Comparison of ENCODE assay signal across 18 cellular contexts in the genomic region with DNA sequence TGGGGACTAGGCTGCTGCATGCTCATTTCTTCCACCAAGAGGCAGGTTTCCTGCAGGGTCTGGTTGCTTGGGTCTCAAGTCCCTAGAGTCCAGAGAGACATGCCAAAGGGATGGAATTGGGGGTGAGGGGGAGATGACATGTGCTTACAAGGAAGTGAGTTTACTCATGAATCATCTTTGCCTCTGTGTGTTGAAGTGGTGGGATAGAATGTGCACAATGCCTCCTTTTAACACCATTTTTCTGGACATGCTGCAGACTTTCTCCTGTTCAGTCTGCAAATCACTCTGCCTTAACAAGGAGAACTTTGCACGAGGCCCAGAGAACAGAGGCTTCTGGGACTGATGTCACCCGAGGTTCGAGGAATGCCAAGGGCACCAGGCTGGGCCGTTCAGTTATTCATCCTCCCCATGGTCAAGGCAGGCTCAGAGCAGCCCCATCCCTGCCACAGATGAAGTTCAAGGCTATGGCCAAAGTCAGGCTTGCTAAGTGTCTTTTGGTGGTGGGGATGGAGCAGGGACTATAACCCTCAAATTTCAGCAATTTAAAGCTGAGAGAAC. TPM values are rescaled to one million over a fixed set of nuclear protein-coding genes. Genes with fewer than 3 reads are reported as not detected.
DNase-seq lines count a peak whose midpoint lies in the region; ATAC-seq, FAIRE-seq and TF ChIP-seq lines count a peak whose summit lies in the region.
"Had no signal": no experiment of that assay in that cellular context is flagged by ENCODE, and none has a peak within 500 bp of the region (broad histone marks: within the 10 kb centered on the region; RNA-seq: fewer than 3 reads in every experiment).

No MANE protein-coding gene starts in this region.

- H3K56ac ChIP-seq in H1 (replicated peaks; ENCODE audit: insufficient read length, low read depth, low read length), result no peak overlapping the region

- TF ChIP-seq CTCF in PC-3 (conservative IDR thresholded peaks at IDR 0.05; ENCODE audit: low read depth, low read length) (no peak), H1 (IDR thresholded peaks at IDR 0.05; ENCODE audit: control extremely low read depth in 1 of 3, insufficient read depth in 1 of 3, low read depth in 1 of 3, low read length in 3 of 3) (no peak)

- H3K9ac ChIP-seq in PC-3 (ENCODE audit: low read length) (peak overlapping the region; percentile 36; the same call in 1 of the 2 replicates), H1 (replicated peaks in 1 of 4; ENCODE audit: extremely low read depth in 1 of 4, low read depth in 3 of 4, low read length in 3 of 4) (no peak overlapping the region), trophoblast cell (ENCODE audit: low read length) (no peak overlapping the region)

- CTCF ChIA-PET in PC-3 (lab: Charles Lee) (no interaction called here), H1 (lab: Charles Lee; ENCODE audit: partially characterized antibody) (interaction anchor here (0.6 to 1.7 kb wide), 7 partner anchors 9 to 177 kb away, joined by 3 to 5 read pairs (median 4); partner anchors contain the start of gene DUSP5)

- H3K27me3 Mint-ChIP-seq in activated T-helper 2 cell treated with anti-CD3 and anti-CD28 coated beads, Interferon-gamma antibody, Interleukin-2, Interleukin-4, amounts not matched to agents 10 μg/mL and 5 μg/mL and 100 μg/mL, durations not matched to agents 14 hours and 24 hours and 36 hours (ENCODE audit: low read depth), result no peaks in the 10 kb centered on the region

- POLR2A ChIA-PET in PC-3 (lab: Charles Lee; ENCODE audit: unreplicated experiment) (interaction anchor here (0.6 kb wide), 1 partner anchor 77 kb away, joined by 3 read pairs; no protein-coding TSS in a partner anchor), H1 (lab: Charles Lee; ENCODE audit: partially characterized antibody) (interaction anchor here (1.3 to 8.9 kb wide), 3 partner anchors 10 to 76 kb away, joined by 3 to 56 read pairs (median 3); partner anchors contain the start of gene DUSP5)

- intact Hi-C loops in PC-3 (cut with micrococcal nuclease), result no loop called here
- intact Hi-C loops in activated T-helper 2 cell treated with anti-CD3 and anti-CD28 coated beads, Interferon-gamma antibody, Interleukin-2, Interleukin-4, amounts not matched to agents 10 μg/mL and 5 μg/mL and 100 μg/mL, durations not matched to agents 14 hours and 24 hours and 36 hours (cut with micrococcal nuclease), result no loop called here

- 86% methylated on average over 4 of the region's 4 CpGs; no CpG with 5 or more reads in 1 of the 2 experiments for WGBS in H1 (ENCODE audit: extremely low coverage in 1 of 2, insufficient coverage in 1 of 2, insufficient read length in 1 of 2, insufficient replicate concordance in 2 of 2, low coverage in 1 of 2, low lambda C conversion rate in 2 of 2, missing lambda C conversion rate in 1 of 2), 2 experiments
- WGBS in trophoblast cell (ENCODE audit: extremely low coverage, insufficient coverage, insufficient read length), result no CpG with 5 or more reads among the region's 4 CpGs

- H3K4me2 ChIP-seq in PC-3 (ENCODE audit: low read length) (peak overlapping the region; percentile 66), H1 (ENCODE audit: insufficient read depth in 1 of 2, low read depth in 2 of 2, low read length in 2 of 2) (peak overlapping the region; percentile 50 to 55; a peak in 2 of 4 replicates), trophoblast cell (ENCODE audit: low read length) (no peak overlapping the region)

- peak overlapping the region; percentile 25 for H2BK120ac ChIP-seq in H1 (replicated peaks; ENCODE audit: low read depth, low read length)
- H2BK120ac ChIP-seq in trophoblast cell (ENCODE audit: insufficient read depth, low read length, poor library complexity), result no peak overlapping the region

- no peak for TF ChIP-seq EP300 in H1 (IDR thresholded peaks at IDR 0.05; ENCODE audit: borderline replicate concordance in 1 of 2, low read depth in 2 of 2, low read length in 2 of 2)

- peak; percentile 48 for ATAC-seq in PC-3
- ATAC-seq: left lobe of liver; naive thymus-derived CD4-positive, alpha-beta T cell had no signal

- H3K4me1 ChIP-seq in PC-3 (ENCODE audit: insufficient read depth, low read length) (peaks cover 39% of the 10 kb centered on the region), H1 (replicated peaks in 1 of 4; ENCODE audit: control insufficient read depth in 3 of 4, insufficient read depth in 4 of 4, low read length in 3 of 4) (peaks cover 9 to 15% (median 11%) of the 10 kb centered on the region in 4 experiments), trophoblast cell (ENCODE audit: control insufficient read depth in 1 of 2, insufficient read depth in 2 of 2, low read length in 2 of 2) (peaks cover 12 to 15% of the 10 kb centered on the region in 2 experiments)

- no peak overlapping the region for H4K5ac ChIP-seq in H1 (ENCODE audit: insufficient read length, low read depth, low read length)

- H3K23ac ChIP-seq in H1 (ENCODE audit: insufficient read length) (no peak overlapping the region), trophoblast cell (ENCODE audit: low read length) (no peak overlapping the region)

- H2AFZ ChIP-seq in PC-3 (ENCODE audit: low read length) (no peak overlapping the region), H1 (ENCODE audit: low read length) (no peak overlapping the region), trophoblast cell (ENCODE audit: insufficient read depth, low read length, poor library complexity) (no peak overlapping the region)

- no peak overlapping the region for H3K14ac ChIP-seq in H1 (ENCODE audit: insufficient read length)
- H3K14ac ChIP-seq in trophoblast cell (ENCODE audit: low read length), result peak overlapping the region; percentile 18

- peak overlapping the region; percentile 12 for H4K91ac ChIP-seq in H1 (replicated peaks; ENCODE audit: insufficient read length, low read length)
- peak overlapping the region; percentile 22 for H4K91ac ChIP-seq in trophoblast cell (ENCODE audit: low read depth, low read length)

- H4K8ac ChIP-seq in H1 (ENCODE audit: extremely low read depth, insufficient read depth, low read length), result no peak overlapping the region
- no peak overlapping the region for H4K8ac ChIP-seq in trophoblast cell (ENCODE audit: low read depth, low read length)

- H3K4me3 ChIP-seq in PC-3 (ENCODE audit: low read length) (no peak overlapping the region), H1 (ENCODE audit: extremely low read depth in 1 of 4, insufficient read depth in 2 of 4, low read depth in 3 of 4, low read length in 4 of 4) (no peak overlapping the region), trophoblast cell (ENCODE audit: low read depth, low read length) (no peak overlapping the region), MG63 (no peak overlapping the region)
- H3K4me3 ChIP-seq: heart left ventricle had no signal

- H3K9me3 ChIP-seq in PC-3 (ENCODE audit: low read length) (no peaks in the 10 kb centered on the region), H1 (ENCODE audit: insufficient read depth in 2 of 2, low read depth in 1 of 2, low read length in 1 of 2) (no peaks in the 10 kb centered on the region), trophoblast cell (ENCODE audit: insufficient read depth, low read depth, low read length) (no peaks in the 10 kb centered on the region), MG63 (no peaks in the 10 kb centered on the region)
- H3K9me3 ChIP-seq: heart left ventricle had no signal

- TSS peak; percentile 25 for BruUV-seq in PC-3 (replicated peaks; lab: Mats Ljungman, UMichigan)

- H3K27me3 ChIP-seq in PC-3 (ENCODE audit: low read length), result no peaks in the 10 kb centered on the region
- H3K27me3 ChIP-seq in H1 (replicated peaks in 1 of 4; ENCODE audit: control insufficient read depth in 3 of 4, extremely low read depth in 1 of 4, insufficient read depth in 3 of 4, low read length in 3 of 4), result no peaks in the 10 kb centered on the region
- no peaks in the 10 kb centered on the region for H3K27me3 ChIP-seq in trophoblast cell (ENCODE audit: insufficient read depth, low read length)
- H3K27me3 ChIP-seq in MG63, result no peaks in the 10 kb centered on the region
- H3K27me3 ChIP-seq: heart left ventricle had no signal

- H3K27ac ChIP-seq in PC-3 (ENCODE audit: low read length) (peak overlapping the region; percentile 84), H1 (ENCODE audit: low read depth, low read length) (no peak overlapping the region), trophoblast cell (ENCODE audit: low read depth, low read length) (peak overlapping the region; percentile 7)

- H3K79me1 ChIP-seq in H1 (ENCODE audit: low read depth, low read length) (no peaks in the 10 kb centered on the region), trophoblast cell (ENCODE audit: low read length) (no peaks in the 10 kb centered on the region)

- H3K27ac Mint-ChIP-seq in activated T-helper 2 cell treated with anti-CD3 and anti-CD28 coated beads, Interferon-gamma antibody, Interleukin-2, Interleukin-4, amounts not matched to agents 10 μg/mL and 5 μg/mL and 100 μg/mL, durations not matched to agents 14 hours and 24 hours and 36 hours, result no peak overlapping the region
- H3K27ac Mint-ChIP-seq: brain; CD4-positive, CD25-positive, alpha-beta regulatory T cell; T-helper 2 cell treated with Interferon-gamma antibody and Interleukin-4, amounts not matched to agents 5 μg/mL and 100 μg/mL, for 36 hours had no signal

- no peak overlapping the region for H3K4ac ChIP-seq in H1 (replicated peaks; ENCODE audit: insufficient read length, low read depth, low read length)
- H3K4ac ChIP-seq in trophoblast cell (ENCODE audit: low read depth, low read length), result no peak overlapping the region

- peak overlapping the region; percentile 97; the same call in 1 of the 2 replicates for H2BK12ac ChIP-seq in H1 (ENCODE audit: low read depth, low read length)
- no peak overlapping the region for H2BK12ac ChIP-seq in trophoblast cell (ENCODE audit: low read length)

- no peaks in the 10 kb centered on the region for H3K9me2 ChIP-seq in PC-3 (replicated peaks; ENCODE audit: low read length)

- H2AK5ac ChIP-seq in H1 (ENCODE audit: low read depth, low read length) (peak overlapping the region; percentile 49; the same call in 1 of the 2 replicates), trophoblast cell (ENCODE audit: low read length) (no peak overlapping the region)

- peak overlapping the region; percentile 77; the same call in 1 of the 2 replicates for H2BK20ac ChIP-seq in H1 (ENCODE audit: low read length)

- H3K9me3 Mint-ChIP-seq in activated T-helper 2 cell treated with anti-CD3 and anti-CD28 coated beads, Interferon-gamma antibody, Interleukin-2, Interleukin-4, amounts not matched to agents 10 μg/mL and 5 μg/mL and 100 μg/mL, durations not matched to agents 14 hours and 24 hours and 36 hours, result no peaks in the 10 kb centered on the region
- H3K9me3 Mint-ChIP-seq: brain; naive thymus-derived CD4-positive, alpha-beta T cell; T-helper 2 cell treated with Interferon-gamma antibody and Interleukin-4, amounts not matched to agents 5 μg/mL and 100 μg/mL, for 36 hours had no signal

- DNase-seq in ELR (ENCODE audit: low read depth), result peak; percentile 87
- DNase-seq in PC-3, result peak; percentile 68
- no peak for DNase-seq in H1 (ENCODE audit: low read depth in 1 of 2, low spot score in 2 of 2)
- DNase-seq in trophoblast cell, result no peak
- DNase-seq in ecto neural progenitor cell (ENCODE audit: low spot score), result no peak
- DNase-seq in MG63, result no peak
- no peak for DNase-seq in activated T-helper 2 cell treated with anti-CD3 and anti-CD28 coated beads, Interferon-gamma antibody, Interleukin-2, Interleukin-4, amounts not matched to agents 10 μg/mL and 5 μg/mL and 100 μg/mL, durations not matched to agents 14 hours and 24 hours and 36 hours (ENCODE audit: low spot score)
- DNase-seq: activated effector memory CD4-positive, alpha-beta T cell treated with anti-CD3 and anti-CD28 coated beads, Interleukin-2, amount 50 U/mL, for 16 hours; CD4-positive, CD25-positive, alpha-beta regulatory T cell; heart left ventricle; naive thymus-derived CD4-positive, alpha-beta T cell; NCI-H1092 treated with DMSO at 0.1 percent for 48 hours; NCI-H345; stimulated activated naive CD8-positive, alpha-beta T cell treated with anti-CD3 and anti-CD28 coated beads, Interleukin-15, Interleukin-2, amounts not matched to agents 100 U/mL and 50 U/mL, for 24 hours had no signal

- H3F3A ChIP-seq in PC-3 (ENCODE audit: low read length, unreplicated experiment), result peaks cover 3% of the 10 kb centered on the region

- H3K4me1 Mint-ChIP-seq in activated T-helper 2 cell treated with anti-CD3 and anti-CD28 coated beads, Interferon-gamma antibody, Interleukin-2, Interleukin-4, amounts not matched to agents 10 μg/mL and 5 μg/mL and 100 μg/mL, durations not matched to agents 14 hours and 24 hours and 36 hours (ENCODE audit: low read depth), result peaks cover 10% of the 10 kb centered on the region

- peak overlapping the region; percentile 24; the same call in 1 of the 2 replicates for H2BK15ac ChIP-seq in H1 (ENCODE audit: low read length)

- no peak overlapping the region for H3K4me3 Mint-ChIP-seq in activated T-helper 2 cell treated with anti-CD3 and anti-CD28 coated beads, Interferon-gamma antibody, Interleukin-2, Interleukin-4, amounts not matched to agents 10 μg/mL and 5 μg/mL and 100 μg/mL, durations not matched to agents 14 hours and 24 hours and 36 hours (ENCODE audit: low read depth)
- H3K4me3 Mint-ChIP-seq: brain; CD4-positive, CD25-positive, alpha-beta regulatory T cell; naive thymus-derived CD4-positive, alpha-beta T cell; T-helper 2 cell treated with Interferon-gamma antibody and Interleukin-4, amounts not matched to agents 5 μg/mL and 100 μg/mL, for 36 hours had no signal

- H2BK5ac ChIP-seq in H1 (ENCODE audit: low read depth, low read length), result peak overlapping the region; percentile 83; the same call in 1 of the 2 replicates
- no peak overlapping the region for H2BK5ac ChIP-seq in trophoblast cell (ENCODE audit: low read depth, low read length, poor library complexity)

- no peak overlapping the region for H4K12ac ChIP-seq in trophoblast cell (ENCODE audit: low read depth, low read length)

- no peak for FAIRE-seq in H1 (lab: Jason Lieb, UNC)
- FAIRE-seq: HTR-8/SVneo had no signal

- H3K18ac ChIP-seq in H1 (ENCODE audit: extremely low read depth, low read length), result peak overlapping the region; percentile 12; the same call in 1 of the 2 replicates
- no peak overlapping the region for H3K18ac ChIP-seq in trophoblast cell (ENCODE audit: low read length)

- H4K20me1 ChIP-seq in PC-3 (ENCODE audit: low read length) (no peaks in the 10 kb centered on the region), H1 (replicated peaks in 1 of 2; ENCODE audit: control insufficient read depth in 1 of 2, insufficient read depth in 2 of 2, low read length in 2 of 2) (no peaks in the 10 kb centered on the region)

- peaks cover 3% of the 10 kb centered on the region for H3K36me3 Mint-ChIP-seq in activated T-helper 2 cell treated with anti-CD3 and anti-CD28 coated beads, Interferon-gamma antibody, Interleukin-2, Interleukin-4, amounts not matched to agents 10 μg/mL and 5 μg/mL and 100 μg/mL, durations not matched to agents 14 hours and 24 hours and 36 hours (ENCODE audit: low read depth)
- H3K36me3 Mint-ChIP-seq: brain; CD4-positive, CD25-positive, alpha-beta regulatory T cell; naive thymus-derived CD4-positive, alpha-beta T cell had no signal

- TF ChIP-seq POLR2A in H1 (IDR thresholded peaks at IDR 0.05; ENCODE audit: control extremely low read depth in 1 of 2, low read depth in 2 of 2, low read length in 2 of 2), result no peak

- TF ChIP-seq RAD21 in H1 (IDR thresholded peaks at IDR 0.05 in 1 of 2, conservative IDR thresholded peaks at IDR 0.05 in 1 of 2; ENCODE audit: low read depth in 2 of 2, low read length in 2 of 2), result no peak

- H3K23me2 ChIP-seq in H1 (ENCODE audit: low read depth, low read length), result no peaks in the 10 kb centered on the region

- H3K79me2 ChIP-seq in PC-3 (ENCODE audit: low read length), result no peaks in the 10 kb centered on the region
- no peaks in the 10 kb centered on the region for H3K79me2 ChIP-seq in H1 (ENCODE audit: control insufficient read depth in 1 of 2, insufficient read depth in 2 of 2, low read length in 2 of 2)
- no peaks in the 10 kb centered on the region for H3K79me2 ChIP-seq in trophoblast cell (ENCODE audit: control insufficient read depth, insufficient read depth, low read length, poor library complexity)

- no peaks in the 10 kb centered on the region for H3K36me3 ChIP-seq in PC-3 (ENCODE audit: low read depth, low read length)
- no peaks in the 10 kb centered on the region for H3K36me3 ChIP-seq in H1 (ENCODE audit: control insufficient read depth in 2 of 4, insufficient read depth in 4 of 4, low read length in 3 of 4)
- H3K36me3 ChIP-seq in trophoblast cell (ENCODE audit: control insufficient read depth in 1 of 2, insufficient read depth in 2 of 2, low read length in 2 of 2), result no peaks in the 10 kb centered on the region
- H3K36me3 ChIP-seq in MG63, result no peaks in the 10 kb centered on the region
- H3K36me3 ChIP-seq: heart left ventricle had no signal

RNA-seq across cellular contexts. Expression of gene DUSP5, which starts 9.5 kb away (rescaled TPM):
- 205 and 206 TPM in 2 replicates for total RNA-seq in PC-3 (2014; rRNA removed)
- total RNA-seq in H1 (2021; fragmentation: NEBNext Ultra II Directional; extraction: Animal tissue kit (Norgen Biotek cat#: 25700)), result 27.0 and 30.3 TPM in 2 replicates
- polyA plus RNA-seq in H1 (2011; rRNA removed), result 13.3 and 13.6 TPM in 2 replicates
- polyA plus RNA-seq in H1 (2011; cell fraction: cytosol; rRNA removed), result 15.2 TPM
- 12.0 TPM for polyA plus RNA-seq in H1 (2011; cell fraction: nucleus; rRNA removed)
- polyA plus RNA-seq in H1 (2012, experiment 1 of 2), result 14.3 to 18.7 TPM (median 15.9 TPM) in 4 replicates
- 16.9 TPM for polyA plus RNA-seq in H1 (2012, experiment 2 of 2)
- 17.0 TPM for polyA plus RNA-seq in H1 (2013, experiment 1 of 2)
- 20.2 TPM for polyA plus RNA-seq in H1 (2013, experiment 2 of 2)
- 28.9 and 41.0 TPM in 2 replicates for polyA minus RNA-seq in H1 (2011; rRNA and poly(A)+ RNA removed)
- 37.5 TPM for polyA minus RNA-seq in H1 (2011; cell fraction: cytosol; rRNA and poly(A)+ RNA removed)
- polyA minus RNA-seq in H1 (2011; cell fraction: nucleus; rRNA and poly(A)+ RNA removed), result 14.9 TPM
- polyA plus RNA-seq in trophoblast cell (2013), result 157 and 165 TPM in 2 replicates
- 0.59 TPM in 1 of 2 replicates, not detected in the other for total RNA-seq in MG63 (2014; rRNA removed; shearing (Covaris generic); ENCODE audit: low replicate concordance)
- 84.3 and 86.2 TPM in 2 replicates for total RNA-seq in activated T-helper 2 cell treated with anti-CD3 and anti-CD28 coated beads, Interferon-gamma antibody, Interleukin-2, Interleukin-4, amounts not matched to agents 10 μg/mL and 5 μg/mL and 100 μg/mL, durations not matched to agents 14 hours and 24 hours and 36 hours

Comparison
In these comparisons a context has a peak if more than half of its experiments do, and no peak if none do; other contexts are left out.
1. DNase-seq: peak in ELR (single experiment) and PC-3 (single experiment); none in H1 (0 of 2), trophoblast cell (0 of 2), ecto neural progenitor cell (single experiment), MG63 (single experiment) and activated T-helper 2 cell treated with anti-CD3 and anti-CD28 coated beads, Interferon-gamma antibody, Interleukin-2, Interleukin-4, amounts not matched to agents 10 μg/mL and 5 μg/mL and 100 μg/mL, durations not matched to agents 14 hours and 24 hours and 36 hours (single experiment).
2. RNA of gene DUSP5, which starts 9.5 kb away (total RNA-seq): 205 to 206 TPM in PC-3, 84.3 to 86.2 TPM in activated T-helper 2 cell treated with anti-CD3 and anti-CD28 coated beads, Interferon-gamma antibody, Interleukin-2, Interleukin-4, amounts not matched to agents 10 μg/mL and 5 μg/mL and 100 μg/mL, durations not matched to agents 14 hours and 24 hours and 36 hours and 27.0 to 30.3 TPM in H1; 0.59 TPM in MG63; every median in the first group is over 10 times any median in the second.